Comparison of ENCODE assay signal across 25 cellular contexts in genomic region chr9:112310826-112311225, GRCh38. TPM values are rescaled to one million over a fixed set of nuclear protein-coding genes. Genes with fewer than 3 reads are reported as not detected.
DNase-seq lines count a peak whose midpoint lies in the region; ATAC-seq, FAIRE-seq and TF ChIP-seq lines count a peak whose summit lies in the region.
"Had no signal": no experiment of that assay in that cellular context is flagged by ENCODE, and none has a peak within 500 bp of the region (broad histone marks: within the 10 kb centered on the region; RNA-seq: fewer than 3 reads in every experiment).

No MANE protein-coding gene starts in this region.

- H3K27ac ChIP-seq in HUES64 (ENCODE audit: low read depth, low read length), result peak overlapping the region; percentile 62
- H3K27ac ChIP-seq in ectodermal cell (ENCODE audit: insufficient read depth, low read depth, low read length, poor library complexity, severe bottlenecking), result peak overlapping the region; percentile 74
- H3K27ac ChIP-seq: A549, esophagus squamous epithelium, heart left ventricle, RWPE1 had no signal

- ATAC-seq in naive B cell (ENCODE audit: low read depth in 2 of 2) (no peak), GM18858 (IDR thresholded peaks at IDR 0.05; ENCODE audit: unreplicated experiment) (no peak), HG03045 (IDR thresholded peaks at IDR 0.05; ENCODE audit: unreplicated experiment) (no peak)
- ATAC-seq: activated T-cell treated with anti-CD3 and anti-CD28 coated beads, Interleukin-2, amount 50 U/mL, for 4 hours; heart left ventricle had no signal

- H3K4me1 ChIP-seq in HUES64 (ENCODE audit: insufficient read depth, low read length), result peaks cover 33% of the 10 kb centered on the region
- peaks cover 8% of the 10 kb centered on the region for H3K4me1 ChIP-seq in ectodermal cell (ENCODE audit: control insufficient read depth, insufficient read depth, low read length)

- H3K4me3 Mint-ChIP-seq in naive B cell, result no peak overlapping the region
- H3K4me3 Mint-ChIP-seq: activated T-cell treated with anti-CD3 and anti-CD28 coated beads, Interleukin-2, amount 50 U/mL, for 4 hours; central memory CD8-positive, alpha-beta T cell had no signal

- H3K9ac ChIP-seq in HUES64 (ENCODE audit: low read depth, low read length), result no peak overlapping the region

- H3K4me1 Mint-ChIP-seq in naive B cell, result peaks cover 23 to 70% (median 44%) of the 10 kb centered on the region in 3 donors

- H3K4me3 ChIP-seq in HUES64 (ENCODE audit: low read length), result 0 out of 2 replicates have a peak overlapping the region, but pooled peaks have one; percentile 1
- H3K4me3 ChIP-seq in ectodermal cell (ENCODE audit: insufficient read depth, low read depth, low read length), result no peak overlapping the region
- H3K4me3 ChIP-seq: A549, esophagus squamous epithelium, heart left ventricle had no signal

- H3K27ac Mint-ChIP-seq in naive B cell, result peak overlapping the region in 4 of 6 donors; percentile 48 to 88 (median 50)

- peak; percentile 84 for FAIRE-seq in D721Med (lab: Jason Lieb, UNC)
- FAIRE-seq: endometrium, small intestine had no signal

- no peak for TF ChIP-seq CTCF in D721Med (IDR thresholded peaks at IDR 0.05; ENCODE audit: insufficient read depth, missing control alignments)

- no peaks in the 10 kb centered on the region for H3K27me3 ChIP-seq in HUES64 (ENCODE audit: insufficient read depth, low read length)
- H3K27me3 ChIP-seq in ectodermal cell (ENCODE audit: control insufficient read depth, insufficient read depth, low read length, poor library complexity, severe bottlenecking), result no peaks in the 10 kb centered on the region
- H3K27me3 ChIP-seq: esophagus squamous epithelium, heart left ventricle had no signal

- no peaks in the 10 kb centered on the region for H3K9me3 Mint-ChIP-seq in naive B cell
- H3K9me3 Mint-ChIP-seq: activated T-cell treated with anti-CD3 and anti-CD28 coated beads, Interleukin-2, amount 50 U/mL, for 4 hours; CD4-positive, CD25-positive, alpha-beta regulatory T cell; central memory CD8-positive, alpha-beta T cell had no signal

- no peaks in the 10 kb centered on the region for H3K36me3 ChIP-seq in HUES64 (ENCODE audit: insufficient read depth, low read length)
- no peaks in the 10 kb centered on the region for H3K36me3 ChIP-seq in ectodermal cell (ENCODE audit: control insufficient read depth, insufficient read depth, low read length)
- H3K36me3 ChIP-seq: esophagus squamous epithelium, heart left ventricle had no signal

- H3K9me3 ChIP-seq in HUES64 (ENCODE audit: insufficient read depth, low read depth, low read length) (no peaks in the 10 kb centered on the region), ectodermal cell (ENCODE audit: control insufficient read depth, low read length) (no peaks in the 10 kb centered on the region)
- H3K9me3 ChIP-seq: A549, esophagus squamous epithelium, heart left ventricle had no signal

- H3K27me3 Mint-ChIP-seq in naive B cell, result no peaks in the 10 kb centered on the region
- H3K27me3 Mint-ChIP-seq: CD4-positive, CD25-positive, alpha-beta regulatory T cell; central memory CD8-positive, alpha-beta T cell had no signal

- WGBS in HUES64, result 20% methylated on average over 4 of the region's 4 CpGs
- WGBS in ectodermal cell, 2 experiments, result 14 to 18% methylated on average over 4 of the region's 4 CpGs

- H3K36me3 Mint-ChIP-seq in naive B cell, result no peaks in the 10 kb centered on the region

- DNase-seq in D721Med (ENCODE audit: insufficient read length, low spot score) (no peak), naive B cell (no peak), NCI-H187 treated with DMSO at 0.1 percent for 48 hours (lab: John Stamatoyannopoulos, UW) (no peak)
- DNase-seq in activated T-cell treated with anti-CD3 and anti-CD28 coated beads, Interleukin-2, amount 50 U/mL, for 48 hours, result no peak
- DNase-seq: activated T-cell treated with anti-CD3 and anti-CD28 coated beads, Interleukin-2, amount 50 U/mL, for 4 hours; CD4-positive, CD25-positive, alpha-beta regulatory T cell; dermis blood vessel endothelial cell; esophagus squamous epithelium; foreskin melanocyte; GOT3; heart left ventricle; NCI-H1436; NCI-H2081 treated with DMSO at 0.1 percent for 48 hours; NCI-H345; NCI-H748 treated with DMSO at 0.1 percent for 48 hours; small intestine; stimulated activated naive CD4-positive, alpha-beta T cell treated with Interleukin-2 at 50 U/mL for 16 hours had no signal

RNA-seq across cellular contexts. Expression of gene PTBP3, which starts 22.6 kb away (rescaled TPM):
- polyA plus RNA-seq in HUES64 (2013, experiment 1 of 2), result 42.0 TPM
- 40.4 TPM for polyA plus RNA-seq in HUES64 (2013, experiment 2 of 2)
- 38.3 TPM for polyA plus RNA-seq in ectodermal cell (2013, experiment 1 of 4)
- 44.8 TPM for polyA plus RNA-seq in ectodermal cell (2013, experiment 2 of 4)
- 38.3 TPM for polyA plus RNA-seq in ectodermal cell (2013, experiment 3 of 4)
- 41.4 TPM for polyA plus RNA-seq in ectodermal cell (2013, experiment 4 of 4)
- 10 to 100 TPM; 23.8 to 61.3 (median 54.9) TPM for polyA plus RNA-seq in naive B cell (ENCODE audit: low read depth in 6 of 6)
